In genomic region chr5:96067251-96067650, GRCh38 we compare ENCODE assay signal across 22 cellular contexts.
DNase-seq lines count a peak whose midpoint lies in the region; ATAC-seq and TF ChIP-seq lines count a peak whose summit lies in the region.
"Had no signal": no experiment of that assay in that cellular context is flagged by ENCODE, and none has a peak within 500 bp of the region (broad histone marks: within the 10 kb centered on the region; RNA-seq: fewer than 3 reads in every experiment).

No MANE protein-coding gene starts in this region.

- intact Hi-C loops in activated CD8-positive, alpha-beta T cell treated with anti-CD3 and anti-CD28 coated beads for 36 hours (cut with micrococcal nuclease), result loop anchor here (5.0 kb wide), 1 partner anchor 195 kb away; no protein-coding TSS in a partner anchor

- peaks cover 61% of the 10 kb centered on the region for H3K4me1 Mint-ChIP-seq in activated CD8-positive, alpha-beta T cell treated with anti-CD3 and anti-CD28 coated beads for 36 hours (ENCODE audit: low read depth)
- H3K4me1 Mint-ChIP-seq in activated CD8-positive, alpha-beta T cell treated with anti-CD3 and anti-CD28 coated beads, Interleukin-2, amount 10 ng/mL, durations not matched to agents 7 days and 5 days (ENCODE audit: low read depth), result peaks cover 6% of the 10 kb centered on the region
- H3K4me1 Mint-ChIP-seq: naive B cell had no signal

- H3K79me2 ChIP-seq in smooth muscle cell (ENCODE audit: low read depth), result no peaks in the 10 kb centered on the region

- CTCF ChIA-PET in activated CD8-positive, alpha-beta T cell treated with anti-CD3 and anti-CD28 coated beads for 36 hours (lab: Charles Lee), result no interaction called here
- CTCF ChIA-PET in activated CD8-positive, alpha-beta T cell treated with anti-CD3 and anti-CD28 coated beads, Interleukin-2, amount 10 ng/mL, durations not matched to agents 7 days and 5 days (lab: Charles Lee), result no interaction called here
- CTCF ChIA-PET in RWPE1 (lab: Yijun Ruan, JAX), result interaction anchor here (0.6 to 3.7 kb wide), 3 partner anchors 11 to 35 kb away, joined by 3 to 12 read pairs (median 7); no protein-coding TSS in a partner anchor

- 29% methylated on average over 1 of the region's 1 CpG for WGBS in smooth muscle cell (ENCODE audit: low lambda C conversion rate)

- H3K27me3 Mint-ChIP-seq in activated CD8-positive, alpha-beta T cell treated with anti-CD3 and anti-CD28 coated beads for 36 hours, result no peaks in the 10 kb centered on the region
- no peaks in the 10 kb centered on the region for H3K27me3 Mint-ChIP-seq in activated CD8-positive, alpha-beta T cell treated with anti-CD3 and anti-CD28 coated beads, Interleukin-2, amount 10 ng/mL, durations not matched to agents 7 days and 5 days (ENCODE audit: low read depth)
- H3K27me3 Mint-ChIP-seq: naive B cell; stimulated activated naive B cell treated with anti-CD40 and anti-IgM and Interleukin-4, amounts not matched to agents 10 μg/mL and 1 μg/mL and 100 μg/mL, for 72 hours; T-helper 17 cell; type B pancreatic cell had no signal

- H4K20me1 ChIP-seq in smooth muscle cell (ENCODE audit: low read depth), result no peaks in the 10 kb centered on the region

- H3K27ac Mint-ChIP-seq in activated CD8-positive, alpha-beta T cell treated with anti-CD3 and anti-CD28 coated beads for 36 hours, result peak overlapping the region; percentile 23
- H3K27ac Mint-ChIP-seq in activated CD8-positive, alpha-beta T cell treated with anti-CD3 and anti-CD28 coated beads, Interleukin-2, amount 10 ng/mL, durations not matched to agents 7 days and 5 days, result no peak overlapping the region
- H3K27ac Mint-ChIP-seq: naive B cell; stimulated activated naive B cell treated with anti-CD40 and anti-IgM and Interleukin-4, amounts not matched to agents 10 μg/mL and 1 μg/mL and 100 μg/mL, for 72 hours; T-helper 17 cell had no signal

- no peak overlapping the region for H3K4me3 Mint-ChIP-seq in activated CD8-positive, alpha-beta T cell treated with anti-CD3 and anti-CD28 coated beads for 36 hours
- no peak overlapping the region for H3K4me3 Mint-ChIP-seq in activated CD8-positive, alpha-beta T cell treated with anti-CD3 and anti-CD28 coated beads, Interleukin-2, amount 10 ng/mL, durations not matched to agents 7 days and 5 days
- H3K4me3 Mint-ChIP-seq: naive B cell; stimulated activated naive B cell treated with anti-CD40 and anti-IgM and Interleukin-4, amounts not matched to agents 10 μg/mL and 1 μg/mL and 100 μg/mL, for 72 hours; T-helper 17 cell; type B pancreatic cell had no signal

- H3K27ac ChIP-seq in RWPE1 (peak overlapping the region; percentile 87; the same call in 1 of the 2 replicates), smooth muscle cell (ENCODE audit: low read depth) (peak overlapping the region; percentile 90)
- H3K27ac ChIP-seq: spleen had no signal

- H3F3A ChIP-seq in smooth muscle cell (ENCODE audit: low read depth), result peaks cover 11% of the 10 kb centered on the region

- H3K9me3 ChIP-seq in smooth muscle cell (replicated peaks; ENCODE audit: low read depth), result no peaks in the 10 kb centered on the region
- H3K9me3 ChIP-seq: spleen had no signal

- DNase-seq in activated CD8-positive, alpha-beta T cell treated with anti-CD3 and anti-CD28 coated beads for 36 hours, result no peak
- no peak for DNase-seq in activated CD8-positive, alpha-beta T cell treated with anti-CD3 and anti-CD28 coated beads, Interleukin-2, amount 10 ng/mL, durations not matched to agents 7 days and 5 days
- DNase-seq in RWPE1 (ENCODE audit: low spot score), result peak; percentile 53
- DNase-seq in epithelial cell of esophagus (ENCODE audit: low read depth), result peak; percentile 37
- DNase-seq in smooth muscle cell (lab: John Stamatoyannopoulos, UW; ENCODE audit: unreplicated experiment), result no peak
- DNase-seq in COLO668 (lab: John Stamatoyannopoulos, UW; ENCODE audit: unreplicated experiment), result no peak
- DNase-seq in HPDE6-E6E7 (ENCODE audit: extremely low spot score), result no peak
- DNase-seq: activated naive CD4-positive, alpha-beta T cell; cortex of kidney; DND-41; MM.1S; naive B cell; NCI-H1694 treated with DMSO at 0.1 percent for 48 hours; NCI-H446 treated with DMSO at 0.1 percent for 48 hours; NK-92 treated with Interleukin-12 subunit alpha and Interleukin-12 subunit beta, amount 100 ng/mL, for 24 hours; posterior cingulate gyrus; Right ventricle myocardium superior; spleen; stimulated activated naive B cell treated with anti-CD40 and anti-IgM and Interleukin-4, amounts not matched to agents 10 μg/mL and 1 μg/mL and 100 μg/mL, for 72 hours; T-helper 17 cell had no signal

- ATAC-seq in activated CD8-positive, alpha-beta T cell treated with anti-CD3 and anti-CD28 coated beads for 36 hours, result no peak
- ATAC-seq in activated CD8-positive, alpha-beta T cell treated with anti-CD3 and anti-CD28 coated beads, Interleukin-2, amount 10 ng/mL, durations not matched to agents 7 days and 5 days, result no peak
- ATAC-seq in GM21423 (IDR thresholded peaks at IDR 0.05; ENCODE audit: unreplicated experiment), result no peak
- ATAC-seq: T-helper 17 cell had no signal

- POLR2A ChIA-PET in activated CD8-positive, alpha-beta T cell treated with anti-CD3 and anti-CD28 coated beads for 36 hours (lab: Charles Lee), result no interaction called here
- POLR2A ChIA-PET in activated CD8-positive, alpha-beta T cell treated with anti-CD3 and anti-CD28 coated beads, Interleukin-2, amount 10 ng/mL, durations not matched to agents 7 days and 5 days (lab: Charles Lee), result no interaction called here
- POLR2A ChIA-PET in RWPE1 (lab: Yijun Ruan, JAX; ENCODE audit: low non-redundant PET), result no interaction called here

- H3K27me3 ChIP-seq in smooth muscle cell (ENCODE audit: low read depth), result no peaks in the 10 kb centered on the region
- H3K27me3 ChIP-seq: spleen had no signal

- no peaks in the 10 kb centered on the region for H3K9me3 Mint-ChIP-seq in activated CD8-positive, alpha-beta T cell treated with anti-CD3 and anti-CD28 coated beads for 36 hours
- H3K9me3 Mint-ChIP-seq in activated CD8-positive, alpha-beta T cell treated with anti-CD3 and anti-CD28 coated beads, Interleukin-2, amount 10 ng/mL, durations not matched to agents 7 days and 5 days (ENCODE audit: insufficient read depth), result no peaks in the 10 kb centered on the region
- H3K9me3 Mint-ChIP-seq: naive B cell; stimulated activated naive B cell treated with anti-CD40 and anti-IgM and Interleukin-4, amounts not matched to agents 10 μg/mL and 1 μg/mL and 100 μg/mL, for 72 hours; type B pancreatic cell had no signal

- peak overlapping the region; percentile 9 for H2AFZ ChIP-seq in smooth muscle cell (ENCODE audit: low read depth)

- no peaks in the 10 kb centered on the region for H3K36me3 Mint-ChIP-seq in activated CD8-positive, alpha-beta T cell treated with anti-CD3 and anti-CD28 coated beads for 36 hours (ENCODE audit: low read depth)
- H3K36me3 Mint-ChIP-seq in activated CD8-positive, alpha-beta T cell treated with anti-CD3 and anti-CD28 coated beads, Interleukin-2, amount 10 ng/mL, durations not matched to agents 7 days and 5 days (ENCODE audit: low read depth), result no peaks in the 10 kb centered on the region
- H3K36me3 Mint-ChIP-seq: naive B cell; stimulated activated naive B cell treated with anti-CD40 and anti-IgM and Interleukin-4, amounts not matched to agents 10 μg/mL and 1 μg/mL and 100 μg/mL, for 72 hours; type B pancreatic cell had no signal

- TF ChIP-seq CTCF in activated CD8-positive, alpha-beta T cell treated with anti-CD3 and anti-CD28 coated beads for 36 hours (IDR thresholded peaks at IDR 0.05), result no peak
- no peak for TF ChIP-seq CTCF in RWPE1 (conservative IDR thresholded peaks at IDR 0.05; ENCODE audit: low read depth)
- no peak for TF ChIP-seq CTCF in epithelial cell of esophagus (IDR thresholded peaks at IDR 0.05; ENCODE audit: insufficient read depth, low read depth, low read length, missing control alignments)
- no peak for TF ChIP-seq CTCF in smooth muscle cell (IDR thresholded peaks at IDR 0.05; ENCODE audit: borderline replicate concordance, insufficient read depth, poor library complexity, severe bottlenecking)

- peaks cover 35% of the 10 kb centered on the region for H3K4me1 ChIP-seq in smooth muscle cell (ENCODE audit: low read depth)

- peak overlapping the region; percentile 79 for H3K4me2 ChIP-seq in smooth muscle cell

- H3K4me3 ChIP-seq in epithelial cell of esophagus (ENCODE audit: low read length) (no peak overlapping the region), smooth muscle cell (no peak overlapping the region)
- H3K4me3 ChIP-seq: spleen had no signal

- peak overlapping the region; percentile 44 for H3K9ac ChIP-seq in smooth muscle cell (ENCODE audit: low read depth)

- H3K36me3 ChIP-seq in smooth muscle cell (ENCODE audit: low read depth), result no peaks in the 10 kb centered on the region
- H3K36me3 ChIP-seq: spleen had no signal

Comparison
In these comparisons a context has a peak if more than half of its experiments do, and no peak if none do; other contexts are left out.
1. DNase-seq: peak in RWPE1 (single experiment) and epithelial cell of esophagus (single experiment); none in activated CD8-positive, alpha-beta T cell treated with anti-CD3 and anti-CD28 coated beads for 36 hours (single experiment), activated CD8-positive, alpha-beta T cell treated with anti-CD3 and anti-CD28 coated beads, Interleukin-2, amount 10 ng/mL, durations not matched to agents 7 days and 5 days (single experiment), smooth muscle cell (single experiment), COLO668 (single experiment) and HPDE6-E6E7 (single experiment).